Comparison of ENCODE assay signal across 22 cellular contexts in the genomic region with DNA sequence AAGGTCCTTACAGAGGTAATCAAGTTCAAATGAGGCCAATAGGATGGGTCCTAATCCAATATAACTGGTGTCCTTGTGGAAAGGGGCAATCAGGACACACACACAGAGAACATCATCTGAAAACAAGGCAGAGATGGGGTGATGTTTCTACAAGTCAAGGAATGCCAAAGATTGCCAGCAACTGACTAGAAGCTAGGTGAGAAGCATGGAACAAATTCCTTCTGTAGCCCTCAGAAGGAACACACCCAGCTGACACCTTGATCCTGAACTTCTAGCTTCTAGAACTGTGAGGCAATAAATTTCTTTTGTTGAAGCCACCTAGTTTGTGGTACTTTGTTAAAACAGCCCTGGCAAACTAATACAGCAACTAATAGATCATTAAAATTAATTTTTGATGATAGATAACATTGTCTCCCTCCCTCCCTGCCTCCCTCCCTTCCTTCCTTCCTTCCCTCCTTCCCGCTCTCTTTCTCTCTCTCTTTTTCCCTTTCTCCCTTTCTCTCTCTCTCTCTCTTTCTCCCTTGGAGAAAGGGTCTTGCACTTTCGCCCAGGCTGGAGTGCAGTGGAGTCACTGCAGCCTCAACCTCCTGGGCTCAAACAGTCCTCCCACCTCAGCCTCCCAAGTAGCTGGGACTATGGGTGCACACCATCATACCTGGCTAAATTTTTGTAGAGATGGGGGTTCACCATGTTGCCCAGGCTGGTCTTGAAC. TPM values are rescaled to one million over a fixed set of nuclear protein-coding genes. Genes with fewer than 3 reads are reported as not detected.
"Had no signal": no experiment of that assay in that cellular context is flagged by ENCODE, and none has a peak within 500 bp of the region (broad histone marks: within the 10 kb centered on the region; RNA-seq: fewer than 3 reads in every experiment).

No MANE protein-coding gene starts in this region.

- H3K27ac ChIP-seq: RWPE1, SJSA1, SK-N-MC had no signal

- H3K4me3 ChIP-seq: MG63, SJSA1, SK-N-MC had no signal

- DNase-seq: KBM-7, MG63, NCI-H1092, NCI-H1105 treated with DMSO at 0.1 percent for 48 hours, NCI-H1417 treated with DMSO at 0.1 percent for 48 hours, NCI-H146, NCI-H1694 treated with DMSO at 0.1 percent for 48 hours, NCI-H1930, NCI-H2081, NCI-H2107, NCI-H2227 treated with DMSO at 0.1 percent for 48 hours, NCI-H524, NCI-H526 treated with DMSO at 0.1 percent for 48 hours, NCI-H748 treated with DMSO at 0.1 percent for 48 hours, PC-3, SIG-M5 had no signal

- H3K4me1 ChIP-seq: SJSA1 had no signal

- H3K36me3 ChIP-seq: MG63, SJSA1 had no signal

- H3K27me3 ChIP-seq: MG63 had no signal

- ATAC-seq: Panc1, PC-3 had no signal

RNA-seq across cellular contexts. Expression of gene CD8A, which starts 10.3 kb away (rescaled TPM):
- total RNA-seq: HT-29, LHCN-M2, SJSA1 had no signal
